ENCODE assay signal across 10 cellular contexts in genomic region chr11:128463975-128464374, GRCh38.
DNase-seq lines count a peak whose midpoint lies in the region; ATAC-seq and TF ChIP-seq lines count a peak whose summit lies in the region.
"Had no signal": no experiment of that assay in that cellular context is flagged by ENCODE, and none has a peak within 500 bp of the region (broad histone marks: within the 10 kb centered on the region; RNA-seq: fewer than 3 reads in every experiment).

No MANE protein-coding gene starts in this region.

- no peak for TF ChIP-seq CTCF in activated CD8-positive, alpha-beta T cell treated with anti-CD3 and anti-CD28 coated beads for 36 hours (IDR thresholded peaks at IDR 0.05)
- TF ChIP-seq CTCF in GM13976 (IDR thresholded peaks at IDR 0.05; ENCODE audit: borderline replicate concordance, control extremely low read depth, extremely low read depth, insufficient read depth, missing control alignments): no peak

- in situ Hi-C loops in GM13976 (cut with MboI; ENCODE audit: low sequenced_read_pairs, unreplicated experiment): no loop called here

- H3K27ac Mint-ChIP-seq in activated CD4-positive, alpha-beta T cell treated with anti-CD3 and anti-CD28 coated beads, Interleukin-2, amount 10 ng/mL, durations not matched to agents 7 days and 5 days: peak overlapping the region; percentile 91
- peak overlapping the region; percentile 97 for H3K27ac Mint-ChIP-seq in activated CD8-positive, alpha-beta T cell treated with anti-CD3 and anti-CD28 coated beads for 36 hours
- H3K27ac Mint-ChIP-seq in stimulated activated memory B cell treated with anti-CD40 and anti-IgM and Interleukin-4, amounts not matched to agents 10 μg/mL and 1 μg/mL and 100 μg/mL, for 72 hours: peak overlapping the region; percentile 95

- H3K9me3 Mint-ChIP-seq in activated CD4-positive, alpha-beta T cell treated with anti-CD3 and anti-CD28 coated beads, Interleukin-2, amount 10 ng/mL, durations not matched to agents 7 days and 5 days: no peaks in the 10 kb centered on the region
- H3K9me3 Mint-ChIP-seq in activated CD8-positive, alpha-beta T cell treated with anti-CD3 and anti-CD28 coated beads for 36 hours: no peaks in the 10 kb centered on the region
- H3K9me3 Mint-ChIP-seq in stimulated activated memory B cell treated with anti-CD40 and anti-IgM and Interleukin-4, amounts not matched to agents 10 μg/mL and 1 μg/mL and 100 μg/mL, for 72 hours: no peaks in the 10 kb centered on the region

- no peaks in the 10 kb centered on the region for H3K27me3 Mint-ChIP-seq in activated CD4-positive, alpha-beta T cell treated with anti-CD3 and anti-CD28 coated beads, Interleukin-2, amount 10 ng/mL, durations not matched to agents 7 days and 5 days
- no peaks in the 10 kb centered on the region for H3K27me3 Mint-ChIP-seq in activated CD8-positive, alpha-beta T cell treated with anti-CD3 and anti-CD28 coated beads for 36 hours
- no peaks in the 10 kb centered on the region for H3K27me3 Mint-ChIP-seq in stimulated activated memory B cell treated with anti-CD40 and anti-IgM and Interleukin-4, amounts not matched to agents 10 μg/mL and 1 μg/mL and 100 μg/mL, for 72 hours

- peaks cover 99% of the 10 kb centered on the region for H3K36me3 Mint-ChIP-seq in activated CD4-positive, alpha-beta T cell treated with anti-CD3 and anti-CD28 coated beads, Interleukin-2, amount 10 ng/mL, durations not matched to agents 7 days and 5 days (ENCODE audit: low read depth)
- H3K36me3 Mint-ChIP-seq in activated CD8-positive, alpha-beta T cell treated with anti-CD3 and anti-CD28 coated beads for 36 hours (ENCODE audit: low read depth): peaks cover 99% of the 10 kb centered on the region
- peaks cover 92% of the 10 kb centered on the region for H3K36me3 Mint-ChIP-seq in stimulated activated memory B cell treated with anti-CD40 and anti-IgM and Interleukin-4, amounts not matched to agents 10 μg/mL and 1 μg/mL and 100 μg/mL, for 72 hours

- DNase-seq in activated CD4-positive, alpha-beta T cell treated with anti-CD3 and anti-CD28 coated beads, Interleukin-2, amount 10 ng/mL, durations not matched to agents 7 days and 5 days: peak; percentile 4
- DNase-seq in activated CD4-positive, alpha-beta T cell treated with anti-CD3 and anti-CD28 coated beads, Interleukin-2, amount 50 U/mL, for 48 hours: no peak
- no peak for DNase-seq in activated CD8-positive, alpha-beta T cell treated with anti-CD3 and anti-CD28 coated beads for 36 hours
- peak; percentile 83 for DNase-seq in kidney tubule cell (ENCODE audit: low spot score)
- DNase-seq in SKM-1 treated with dmso at 0.1 percent for 144 hours (lab: John Stamatoyannopoulos, UW; ENCODE audit: unreplicated experiment): no peak
- DNase-seq in GM13976 (ENCODE audit: low spot score): no peak
- DNase-seq: effector CD4-positive, alpha-beta T cell; NCI-H2081 treated with DMSO at 0.1 percent for 48 hours had no signal

- POLR2A ChIA-PET in activated CD4-positive, alpha-beta T cell treated with anti-CD3 and anti-CD28 coated beads, Interleukin-2, amount 10 ng/mL, durations not matched to agents 7 days and 5 days (lab: Charles Lee): interaction anchor here (0.8 kb wide), 1 partner anchor 221 kb away, joined by 3 read pairs; no protein-coding TSS in a partner anchor
- POLR2A ChIA-PET in activated CD8-positive, alpha-beta T cell treated with anti-CD3 and anti-CD28 coated beads for 36 hours (lab: Charles Lee): interaction anchor here (1.4 to 33.4 kb wide), 4 partner anchors 8 to 174 kb away, joined by 5 to 1082 read pairs (median 6); no protein-coding TSS in a partner anchor

- intact Hi-C loops in activated CD8-positive, alpha-beta T cell treated with anti-CD3 and anti-CD28 coated beads for 36 hours (cut with micrococcal nuclease): no loop called here

- ATAC-seq in activated CD8-positive, alpha-beta T cell treated with anti-CD3 and anti-CD28 coated beads for 36 hours: no peak
- no peak for ATAC-seq in stimulated activated memory B cell treated with anti-CD40 and anti-IgM and Interleukin-4, amounts not matched to agents 10 μg/mL and 1 μg/mL and 100 μg/mL, for 72 hours
- ATAC-seq in GM21528 (IDR thresholded peaks at IDR 0.05; ENCODE audit: low FRiP score, unreplicated experiment): no peak

- peaks cover 97% of the 10 kb centered on the region for H3K4me1 Mint-ChIP-seq in activated CD4-positive, alpha-beta T cell treated with anti-CD3 and anti-CD28 coated beads, Interleukin-2, amount 10 ng/mL, durations not matched to agents 7 days and 5 days
- peaks cover 96% of the 10 kb centered on the region for H3K4me1 Mint-ChIP-seq in activated CD8-positive, alpha-beta T cell treated with anti-CD3 and anti-CD28 coated beads for 36 hours (ENCODE audit: low read depth)
- peaks cover 76% of the 10 kb centered on the region for H3K4me1 Mint-ChIP-seq in stimulated activated memory B cell treated with anti-CD40 and anti-IgM and Interleukin-4, amounts not matched to agents 10 μg/mL and 1 μg/mL and 100 μg/mL, for 72 hours

- CTCF ChIA-PET in activated CD4-positive, alpha-beta T cell treated with anti-CD3 and anti-CD28 coated beads, Interleukin-2, amount 10 ng/mL, durations not matched to agents 7 days and 5 days (lab: Charles Lee): interaction anchor here (1.2 to 1.7 kb wide), 2 partner anchors 11 to 165 kb away, joined by 3 to 5 read pairs; no protein-coding TSS in a partner anchor
- CTCF ChIA-PET in activated CD8-positive, alpha-beta T cell treated with anti-CD3 and anti-CD28 coated beads for 36 hours (lab: Charles Lee): interaction anchor here (0.8 to 1.7 kb wide), 6 partner anchors 14 to 174 kb away, joined by 3 to 13 read pairs (median 6); no protein-coding TSS in a partner anchor

- H3K4me3 Mint-ChIP-seq in activated CD4-positive, alpha-beta T cell treated with anti-CD3 and anti-CD28 coated beads, Interleukin-2, amount 10 ng/mL, durations not matched to agents 7 days and 5 days: peak overlapping the region; percentile 55
- H3K4me3 Mint-ChIP-seq in activated CD8-positive, alpha-beta T cell treated with anti-CD3 and anti-CD28 coated beads for 36 hours: peak overlapping the region; percentile 68
- H3K4me3 Mint-ChIP-seq in stimulated activated memory B cell treated with anti-CD40 and anti-IgM and Interleukin-4, amounts not matched to agents 10 μg/mL and 1 μg/mL and 100 μg/mL, for 72 hours: no peak overlapping the region

Comparison
In these comparisons a context has a peak if more than half of its experiments do, and no peak if none do; other contexts are left out.
1. DNase-seq: peak in activated CD4-positive, alpha-beta T cell treated with anti-CD3 and anti-CD28 coated beads, Interleukin-2, amount 10 ng/mL, durations not matched to agents 7 days and 5 days (single experiment) and kidney tubule cell (single experiment); none in activated CD4-positive, alpha-beta T cell treated with anti-CD3 and anti-CD28 coated beads, Interleukin-2, amount 50 U/mL, for 48 hours (0 of 2), activated CD8-positive, alpha-beta T cell treated with anti-CD3 and anti-CD28 coated beads for 36 hours (single experiment), SKM-1 treated with dmso at 0.1 percent for 144 hours (single experiment) and GM13976 (single experiment).
2. Peak in every context shown above with its lines, with median percentiles within 50 percentile points of each other: H3K27ac Mint-ChIP-seq.